In genomic region chr12:400828-401227, GRCh38 we compare ENCODE assay signal across 9 cellular contexts. TPM values are rescaled to one million over a fixed set of nuclear protein-coding genes. Genes with fewer than 3 reads are reported as not detected.
DNase-seq lines count a peak whose midpoint lies in the region; ATAC-seq and TF ChIP-seq lines count a peak whose summit lies in the region.
"Had no signal": no experiment of that assay in that cellular context is flagged by ENCODE, and none has a peak within 500 bp of the region (broad histone marks: within the 10 kb centered on the region; RNA-seq: fewer than 3 reads in every experiment).

No MANE protein-coding gene starts in this region.

- H4K20me1 ChIP-seq in GM23338 (replicated peaks; ENCODE audit: insufficient read depth) (peaks cover 6% of the 10 kb centered on the region; the same call in 1 of the 2 replicates), smooth muscle cell (ENCODE audit: low read depth) (no peaks in the 10 kb centered on the region)

- H3K9ac ChIP-seq in iPS-15b (ENCODE audit: low read depth, low read length) = no peak overlapping the region
- H3K9ac ChIP-seq in smooth muscle cell (ENCODE audit: low read depth) = no peak overlapping the region

- H3K79me2 ChIP-seq in GM23338 (replicated peaks; ENCODE audit: insufficient read depth) = peaks cover 37% of the 10 kb centered on the region
- H3K79me2 ChIP-seq in smooth muscle cell (ENCODE audit: low read depth) = peaks cover 18% of the 10 kb centered on the region

- peaks cover 5% of the 10 kb centered on the region for H3K36me3 Mint-ChIP-seq in GM23338 (ENCODE audit: low read depth)
- no peaks in the 10 kb centered on the region for H3K36me3 Mint-ChIP-seq in activated T-helper 1 cell treated with anti-CD3 and anti-CD28 coated beads, Interleukin-12 subunit alpha, Interleukin-12 subunit beta, Interleukin-2, Interleukin-4 antibody, amounts not matched to agents 30 ng/mL and 10 ng/mL and 1 ng/mL, durations not matched to agents 14 hours and 24 hours and 36 hours (ENCODE audit: low read depth)

- H3K27ac ChIP-seq in GM23338 (ENCODE audit: low read depth) = no peak overlapping the region
- H3K27ac ChIP-seq in smooth muscle cell (ENCODE audit: low read depth) = no peak overlapping the region

- no peaks in the 10 kb centered on the region for H3K27me3 ChIP-seq in GM23338 (ENCODE audit: insufficient read depth)
- H3K27me3 ChIP-seq in iPS-15b (ENCODE audit: control insufficient read depth, insufficient read depth, low read length) = no peaks in the 10 kb centered on the region
- H3K27me3 ChIP-seq in smooth muscle cell (ENCODE audit: low read depth) = no peaks in the 10 kb centered on the region

- H3K9me3 ChIP-seq in iPS-15b (ENCODE audit: control insufficient read depth, insufficient read depth, low read length) (no peaks in the 10 kb centered on the region), smooth muscle cell (replicated peaks; ENCODE audit: low read depth) (no peaks in the 10 kb centered on the region)

- no peaks in the 10 kb centered on the region for H3K27me3 Mint-ChIP-seq in GM23338 (ENCODE audit: insufficient read depth, low read depth, poor library complexity)
- H3K27me3 Mint-ChIP-seq in activated T-helper 1 cell treated with anti-CD3 and anti-CD28 coated beads, Interleukin-12 subunit alpha, Interleukin-12 subunit beta, Interleukin-2, Interleukin-4 antibody, amounts not matched to agents 30 ng/mL and 10 ng/mL and 1 ng/mL, durations not matched to agents 14 hours and 24 hours and 36 hours (ENCODE audit: insufficient read depth) = no peaks in the 10 kb centered on the region

- peak overlapping the region; percentile 72 for H3K4me3 ChIP-seq in GM23338
- peak overlapping the region; percentile 99 for H3K4me3 ChIP-seq in iPS-15b (ENCODE audit: low read depth, low read length)
- H3K4me3 ChIP-seq in smooth muscle cell = peak overlapping the region; percentile 79

- peaks cover 4% of the 10 kb centered on the region; the same call in 1 of the 2 replicates for H3K4me1 ChIP-seq in GM23338 (ENCODE audit: insufficient read depth)
- peaks cover 6% of the 10 kb centered on the region for H3K4me1 ChIP-seq in iPS-15b (ENCODE audit: control insufficient read depth, insufficient read depth, low read length)
- H3K4me1 ChIP-seq in smooth muscle cell (ENCODE audit: low read depth) = peaks cover 10% of the 10 kb centered on the region

- intact Hi-C loops in activated T-helper 1 cell treated with anti-CD3 and anti-CD28 coated beads, Interleukin-12 subunit alpha, Interleukin-12 subunit beta, Interleukin-2, Interleukin-4 antibody, amounts not matched to agents 30 ng/mL and 10 ng/mL and 1 ng/mL, durations not matched to agents 14 hours and 24 hours and 36 hours (cut with micrococcal nuclease) = loop anchor here (1.0 to 5.0 kb wide), 5 partner anchors 12 to 1396 kb away; partner anchors contain the start of genes ERC1, KDM5A, RAD52 and WNK1

- 67% methylated on average over 8 of the region's 8 CpGs for WGBS in smooth muscle cell (ENCODE audit: low lambda C conversion rate)

- H3K9me2 ChIP-seq in GM23338 (ENCODE audit: insufficient read depth) = no peaks in the 10 kb centered on the region

- TF ChIP-seq CTCF in GM23338 (conservative IDR thresholded peaks at IDR 0.05; ENCODE audit: low read depth in 2 of 2) = no peak
- TF ChIP-seq CTCF in smooth muscle cell (IDR thresholded peaks at IDR 0.05; ENCODE audit: borderline replicate concordance, insufficient read depth, poor library complexity, severe bottlenecking) = no peak

- H2AFZ ChIP-seq in GM23338 = peak overlapping the region; percentile 89
- H2AFZ ChIP-seq in smooth muscle cell (ENCODE audit: low read depth) = peak overlapping the region; percentile 83

- ATAC-seq in GM23338 (peak; percentile 6), GM19397 (IDR thresholded peaks at IDR 0.05; ENCODE audit: unreplicated experiment) (no peak)

- H3K27ac Mint-ChIP-seq in GM23338 = no peak overlapping the region
- H3K27ac Mint-ChIP-seq in activated T-helper 1 cell treated with anti-CD3 and anti-CD28 coated beads, Interleukin-12 subunit alpha, Interleukin-12 subunit beta, Interleukin-2, Interleukin-4 antibody, amounts not matched to agents 30 ng/mL and 10 ng/mL and 1 ng/mL, durations not matched to agents 14 hours and 24 hours and 36 hours = no peak overlapping the region

- DNase-seq in GM23338 (ENCODE audit: low spot score) = no peak
- DNase-seq in SK-N-DZ (ENCODE audit: low spot score) = peak; percentile 12
- DNase-seq in smooth muscle cell (lab: John Stamatoyannopoulos, UW; ENCODE audit: unreplicated experiment) = no peak
- DNase-seq in activated T-helper 1 cell treated with anti-CD3 and anti-CD28 coated beads, Interleukin-12 subunit alpha, Interleukin-12 subunit beta, Interleukin-2, Interleukin-4 antibody, amounts not matched to agents 30 ng/mL and 10 ng/mL and 1 ng/mL, durations not matched to agents 14 hours and 24 hours and 36 hours (ENCODE audit: low spot score) = no peak
- no peak for DNase-seq in NCI-H187 treated with DMSO at 0.1 percent for 48 hours (lab: John Stamatoyannopoulos, UW)
- DNase-seq in Kasumi-1 (lab: John Stamatoyannopoulos, UW) = no peak
- DNase-seq: KG1 had no signal

- H3K9me3 Mint-ChIP-seq in GM23338 = no peaks in the 10 kb centered on the region
- no peaks in the 10 kb centered on the region for H3K9me3 Mint-ChIP-seq in activated T-helper 1 cell treated with anti-CD3 and anti-CD28 coated beads, Interleukin-12 subunit alpha, Interleukin-12 subunit beta, Interleukin-2, Interleukin-4 antibody, amounts not matched to agents 30 ng/mL and 10 ng/mL and 1 ng/mL, durations not matched to agents 14 hours and 24 hours and 36 hours

- H3K4me2 ChIP-seq in GM23338 (peak overlapping the region; percentile 74), smooth muscle cell (peak overlapping the region; percentile 92)

- no peaks in the 10 kb centered on the region for H3K4me1 Mint-ChIP-seq in GM23338
- H3K4me1 Mint-ChIP-seq in activated T-helper 1 cell treated with anti-CD3 and anti-CD28 coated beads, Interleukin-12 subunit alpha, Interleukin-12 subunit beta, Interleukin-2, Interleukin-4 antibody, amounts not matched to agents 30 ng/mL and 10 ng/mL and 1 ng/mL, durations not matched to agents 14 hours and 24 hours and 36 hours (ENCODE audit: low read depth) = no peaks in the 10 kb centered on the region

- H3F3A ChIP-seq in GM23338 (replicated peaks; ENCODE audit: low read depth) = no peaks in the 10 kb centered on the region
- H3F3A ChIP-seq in smooth muscle cell (ENCODE audit: low read depth) = no peaks in the 10 kb centered on the region

- H3K36me3 ChIP-seq in GM23338 (ENCODE audit: insufficient read depth) (no peaks in the 10 kb centered on the region; the same call in 1 of the 2 replicates), iPS-15b (ENCODE audit: control insufficient read depth, insufficient read depth, low read length) (peaks cover 1% of the 10 kb centered on the region), smooth muscle cell (ENCODE audit: low read depth) (no peaks in the 10 kb centered on the region)

- no peak overlapping the region; the same call in 2 of the 3 replicates for H3K4me3 Mint-ChIP-seq in GM23338
- no peak overlapping the region for H3K4me3 Mint-ChIP-seq in activated T-helper 1 cell treated with anti-CD3 and anti-CD28 coated beads, Interleukin-12 subunit alpha, Interleukin-12 subunit beta, Interleukin-2, Interleukin-4 antibody, amounts not matched to agents 30 ng/mL and 10 ng/mL and 1 ng/mL, durations not matched to agents 14 hours and 24 hours and 36 hours

TF ChIP-seq in GM23338, 12 proteins besides CTCF, POLR2A, EP300 and RAD21 (continues in another document):
- TF ChIP-seq POLR2AphosphoS5 (IDR thresholded peaks at IDR 0.05; ENCODE audit: low read depth) = no peak
- no peak for TF ChIP-seq ETS1 (IDR thresholded peaks at IDR 0.05)
- no peak for TF ChIP-seq JUNB (IDR thresholded peaks at IDR 0.05; ENCODE audit: unreplicated experiment)
- no peak for TF ChIP-seq ZNF114 (CRISPR knock-in tag; IDR thresholded peaks at IDR 0.05)

RNA-seq across cellular contexts. Expression of gene CCDC77, which starts 0.6 kb away (rescaled TPM):
- 26.7 and 26.8 TPM in 2 replicates for total RNA-seq in GM23338 (2014; rRNA removed; shearing (Covaris generic))
- polyA plus RNA-seq in GM23338 (2016; fragmentation: Nextera tagmentation; extraction: Ambion mirVana) (24.7 and 25.0 TPM in 2 replicates), smooth muscle cell (7.8 and 11.3 TPM in 2 replicates)
- polyA plus RNA-seq in SK-N-DZ (2014; cell fraction: cytosol; rRNA removed) = 74.0 and 80.1 TPM in 2 replicates
- 95.5 and 123 TPM in 2 replicates for polyA plus RNA-seq in SK-N-DZ (2014; cell fraction: nucleus; rRNA removed)
- total RNA-seq in smooth muscle cell = 7.6 and 13.9 TPM in 2 replicates
- 12.6 and 14.6 TPM in 2 replicates for total RNA-seq in activated T-helper 1 cell treated with anti-CD3 and anti-CD28 coated beads, Interleukin-12 subunit alpha, Interleukin-12 subunit beta, Interleukin-2, Interleukin-4 antibody, amounts not matched to agents 30 ng/mL and 10 ng/mL and 1 ng/mL, durations not matched to agents 14 hours and 24 hours and 36 hours

RNA-seq across cellular contexts. Expression of gene KDM5A, which starts 11.7 kb away (rescaled TPM):
- 41.6 and 48.3 TPM in 2 replicates for total RNA-seq in GM23338 (2014; rRNA removed; shearing (Covaris generic))
- polyA plus RNA-seq in GM23338 (2016; fragmentation: Nextera tagmentation; extraction: Ambion mirVana) (36.8 and 47.1 TPM in 2 replicates), smooth muscle cell (30.5 and 41.7 TPM in 2 replicates)
- polyA plus RNA-seq in SK-N-DZ (2014; cell fraction: cytosol; rRNA removed) = 18.1 and 22.7 TPM in 2 replicates
- polyA plus RNA-seq in SK-N-DZ (2014; cell fraction: nucleus; rRNA removed) = 11.7 and 11.9 TPM in 2 replicates
- total RNA-seq in smooth muscle cell = 58.5 and 87.2 TPM in 2 replicates
- 81.2 and 83.8 TPM in 2 replicates for total RNA-seq in activated T-helper 1 cell treated with anti-CD3 and anti-CD28 coated beads, Interleukin-12 subunit alpha, Interleukin-12 subunit beta, Interleukin-2, Interleukin-4 antibody, amounts not matched to agents 30 ng/mL and 10 ng/mL and 1 ng/mL, durations not matched to agents 14 hours and 24 hours and 36 hours

RNA-seq across cellular contexts. Expression of gene B4GALNT3, which starts 58.9 kb away (rescaled TPM):
- total RNA-seq in GM23338 (2014; rRNA removed; shearing (Covaris generic)) = 15.8 and 31.3 TPM in 2 replicates
- 2.8 and 3.1 TPM in 2 replicates for polyA plus RNA-seq in GM23338 (2016; fragmentation: Nextera tagmentation; extraction: Ambion mirVana)
- 11.8 and 16.3 TPM in 2 replicates for polyA plus RNA-seq in SK-N-DZ (2014; cell fraction: cytosol; rRNA removed)
- polyA plus RNA-seq in SK-N-DZ (2014; cell fraction: nucleus; rRNA removed) = 28.1 and 35.9 TPM in 2 replicates
- total RNA-seq in smooth muscle cell = 3.8 and 5.7 TPM in 2 replicates
- polyA plus RNA-seq in smooth muscle cell = 5.1 and 5.9 TPM in 2 replicates
- 7.6 and 8.6 TPM in 2 replicates for total RNA-seq in activated T-helper 1 cell treated with anti-CD3 and anti-CD28 coated beads, Interleukin-12 subunit alpha, Interleukin-12 subunit beta, Interleukin-2, Interleukin-4 antibody, amounts not matched to agents 30 ng/mL and 10 ng/mL and 1 ng/mL, durations not matched to agents 14 hours and 24 hours and 36 hours
